In genomic region chr3:178646205-178646604, GRCh38 we compare ENCODE assay signal across 2 cellular contexts.
TF ChIP-seq lines count a peak whose summit lies in the region.

No MANE protein-coding gene starts in this region.

TF ChIP-seq in endothelial cell of umbilical vein, 7 proteins besides CTCF, POLR2A, EP300 and RAD21 (continued from another document):
- TF ChIP-seq JUN (IDR thresholded peaks at IDR 0.05; ENCODE audit: borderline replicate concordance, insufficient read depth, insufficient read length, low read depth) (no peak), EZH2 (IDR thresholded peaks at IDR 0.05; ENCODE audit: borderline replicate concordance, low read depth, low read length, severe bottlenecking) (no peak), POLR2AphosphoS5 (IDR thresholded peaks at IDR 0.05; ENCODE audit: insufficient read depth, low read depth, low read length) (no peak), MYC (IDR thresholded peaks at IDR 0.05; ENCODE audit: low read depth, low read length) (no peak), MAX (IDR thresholded peaks at IDR 0.05; ENCODE audit: insufficient read depth, insufficient read length) (no peak), FOS (IDR thresholded peaks at IDR 0.05; ENCODE audit: borderline replicate concordance, insufficient read depth, low read length) (no peak)

TF ChIP-seq in HepG2, 621 proteins besides CTCF, POLR2A, EP300 and RAD21 (continued from another document):
- TF ChIP-seq NCOA5 (CRISPR knock-in tag; IDR thresholded peaks at IDR 0.05) (no peak), ZNF589 (CRISPR knock-in tag; conservative IDR thresholded peaks at IDR 0.05) (no peak), ZNF256 (CRISPR knock-in tag; conservative IDR thresholded peaks at IDR 0.05) (no peak), NFIB (CRISPR knock-in tag; IDR thresholded peaks at IDR 0.05; ENCODE audit: borderline replicate concordance) (no peak), NFAT5 (CRISPR knock-in tag; IDR thresholded peaks at IDR 0.05) (no peak), ZMYM2 (CRISPR knock-in tag; IDR thresholded peaks at IDR 0.05) (no peak)
